Comparison of ENCODE assay signal across 8 cellular contexts in the genomic region with DNA sequence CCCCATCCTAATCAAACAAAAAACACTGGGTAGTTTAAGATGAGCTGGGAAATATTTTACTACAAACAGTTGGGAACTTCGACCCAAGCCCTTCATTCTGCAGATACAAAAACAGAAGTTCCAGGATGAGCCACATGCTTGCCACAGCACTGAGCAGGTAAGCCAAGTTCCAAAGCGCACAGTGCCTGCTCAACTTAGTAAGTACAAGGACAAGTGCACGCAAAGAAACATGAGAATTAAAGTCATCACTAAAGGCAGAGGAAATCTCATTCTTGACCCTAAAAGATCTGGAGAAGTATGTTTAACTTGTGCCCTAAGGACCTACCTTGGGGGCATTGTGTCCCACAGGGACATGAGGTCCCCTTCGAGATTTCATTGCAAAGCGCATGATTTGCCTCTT. TPM values are rescaled to one million over a fixed set of nuclear protein-coding genes. Genes with fewer than 3 reads are reported as not detected.
DNase-seq lines count a peak whose midpoint lies in the region; ATAC-seq and TF ChIP-seq lines count a peak whose summit lies in the region.

No MANE protein-coding gene starts in this region.

- peak overlapping the region; percentile 98 for H3K27ac ChIP-seq in parathyroid adenoma

- H3K27me3 ChIP-seq in parathyroid adenoma (ENCODE audit: control insufficient read depth, insufficient read depth, low read length), result no peaks in the 10 kb centered on the region

- TF ChIP-seq CTCF in fibroblast of mammary gland (conservative IDR thresholded peaks at IDR 0.05; ENCODE audit: control insufficient read depth, insufficient read depth, low read depth, low read length) (no peak), parathyroid adenoma (IDR thresholded peaks at IDR 0.05) (no peak)

- peaks cover 7% of the 10 kb centered on the region for H3K4me1 ChIP-seq in parathyroid adenoma

- no peak overlapping the region for H2AFZ ChIP-seq in parathyroid adenoma

- ATAC-seq in HG03520 (IDR thresholded peaks at IDR 0.05; ENCODE audit: unreplicated experiment) (no peak), GM21723 (IDR thresholded peaks at IDR 0.05; ENCODE audit: unreplicated experiment) (no peak)

- H3K36me3 Mint-ChIP-seq in activated naive CD4-positive, alpha-beta T cell treated with anti-CD3 and anti-CD28 coated beads for 36 hours (ENCODE audit: low read depth), result peaks cover 55% of the 10 kb centered on the region

- peak overlapping the region; percentile 98 for H3K27ac Mint-ChIP-seq in activated naive CD4-positive, alpha-beta T cell treated with anti-CD3 and anti-CD28 coated beads for 36 hours

- H3K4me3 Mint-ChIP-seq in activated naive CD4-positive, alpha-beta T cell treated with anti-CD3 and anti-CD28 coated beads for 36 hours, result peak overlapping the region; percentile 96

- no peaks in the 10 kb centered on the region for H3K36me3 ChIP-seq in parathyroid adenoma (ENCODE audit: control insufficient read depth, insufficient read depth, low read length)

- peaks cover 6% of the 10 kb centered on the region for H3K9me3 Mint-ChIP-seq in activated naive CD4-positive, alpha-beta T cell treated with anti-CD3 and anti-CD28 coated beads for 36 hours

- no peak overlapping the region for H3K9ac ChIP-seq in parathyroid adenoma

- no peak for DNase-seq in activated naive CD4-positive, alpha-beta T cell treated with anti-CD3 and anti-CD28 coated beads for 36 hours
- no peak for DNase-seq in activated naive CD4-positive, alpha-beta T cell (lab: John Stamatoyannopoulos, UW)
- DNase-seq in SKM-1 treated with dmso at 0.1 percent for 144 hours (lab: John Stamatoyannopoulos, UW; ENCODE audit: unreplicated experiment), result peak; percentile 54
- DNase-seq in fibroblast of mammary gland (ENCODE audit: low read depth), result peak; percentile 41
- no peak for DNase-seq in amygdala (lab: John Stamatoyannopoulos, UW)

- H3K79me2 ChIP-seq in parathyroid adenoma, result peaks cover 43% of the 10 kb centered on the region

- intact Hi-C loops in activated naive CD4-positive, alpha-beta T cell treated with anti-CD3 and anti-CD28 coated beads for 36 hours (cut with micrococcal nuclease), result no loop called here

- H3K9me3 ChIP-seq in parathyroid adenoma (ENCODE audit: control insufficient read depth, low read length), result no peaks in the 10 kb centered on the region

- H3K4me3 ChIP-seq in fibroblast of mammary gland (ENCODE audit: control insufficient read depth, low read depth, low read length) (peak overlapping the region; percentile 94), parathyroid adenoma (ENCODE audit: low read depth, low read length) (peak overlapping the region; percentile 98)

- H3K27me3 Mint-ChIP-seq in activated naive CD4-positive, alpha-beta T cell treated with anti-CD3 and anti-CD28 coated beads for 36 hours (ENCODE audit: low read depth), result no peaks in the 10 kb centered on the region

- H3K4me2 ChIP-seq in parathyroid adenoma (ENCODE audit: low read length), result peak overlapping the region; percentile 72

- peaks cover 67% of the 10 kb centered on the region for H3K4me1 Mint-ChIP-seq in activated naive CD4-positive, alpha-beta T cell treated with anti-CD3 and anti-CD28 coated beads for 36 hours (ENCODE audit: low read depth)

- CTCF ChIA-PET in activated naive CD4-positive, alpha-beta T cell treated with anti-CD3 and anti-CD28 coated beads for 36 hours (lab: Charles Lee), result interaction anchor here (0.8 to 0.9 kb wide), 3 partner anchors 20 to 327 kb away, joined by 3 to 4 read pairs (median 3); no protein-coding TSS in a partner anchor

RNA-seq across cellular contexts. Expression of a gene that starts 1.2 kb away (rescaled TPM):
- 100 to 1,000 TPM; 154 to 164 TPM for total RNA-seq in activated naive CD4-positive, alpha-beta T cell treated with anti-CD3 and anti-CD28 coated beads for 36 hours

RNA-seq across cellular contexts. Expression of a gene that starts 13.4 kb away (rescaled TPM):
- total RNA-seq in activated naive CD4-positive, alpha-beta T cell treated with anti-CD3 and anti-CD28 coated beads for 36 hours, result not detected

RNA-seq across cellular contexts. Expression of a gene that starts 27.6 kb away (rescaled TPM):
- 100 to 1,000 TPM; 587 to 611 TPM for total RNA-seq in activated naive CD4-positive, alpha-beta T cell treated with anti-CD3 and anti-CD28 coated beads for 36 hours

RNA-seq across cellular contexts. Expression of a gene that starts 52.9 kb away (rescaled TPM):
- total RNA-seq in activated naive CD4-positive, alpha-beta T cell treated with anti-CD3 and anti-CD28 coated beads for 36 hours, result 100 to 1,000 TPM; 204 to 219 TPM

Comparison
In these comparisons a context has a peak if more than half of its experiments do, and no peak if none do; other contexts are left out.
1. DNase-seq: peak in SKM-1 treated with dmso at 0.1 percent for 144 hours (single experiment) and fibroblast of mammary gland (single experiment); none in activated naive CD4-positive, alpha-beta T cell treated with anti-CD3 and anti-CD28 coated beads for 36 hours (single experiment), activated naive CD4-positive, alpha-beta T cell (0 of 4) and amygdala (0 of 56).